Comparison of ENCODE assay signal across 7 cellular contexts in genomic region chr19:39125554-39126311, GRCh38. TPM values are rescaled to one million over a fixed set of nuclear protein-coding genes. Genes with fewer than 3 reads are reported as not detected.
A peak's percentile ranks its signal among the peaks of the same experiment; 100 is the strongest.
DNase-seq lines count a peak whose midpoint lies in the region; ATAC-seq and FAIRE-seq lines count a peak whose summit lies in the region.

PAK4 (plus strand) TSS chr19:39125786; CDS start chr19:39169554, 43,768 bp downstream.

- peak; percentile 97 for FAIRE-seq in GM18507 (lab: Jason Lieb, UNC)

- peak; percentile 100 for DNase-seq in GM18507 (ENCODE audit: extremely low spot score, insufficient read length, low read depth)
- DNase-seq in NCI-H2081 (lab: John Stamatoyannopoulos, UW): peak; percentile 97 to 98
- peak; percentile 98 for DNase-seq in T1000 (lab: John Stamatoyannopoulos, UW)
- DNase-seq in astrocyte of the hippocampus (ENCODE audit: low read depth, low spot score): peak; percentile 99
- DNase-seq in hepatic stellate cell (ENCODE audit: low spot score): peak; percentile 100
- DNase-seq in renal cortical epithelial cell (ENCODE audit: low read depth): peak; percentile 89

- peak; percentile 92 for ATAC-seq in HG02981 (IDR thresholded peaks at IDR 0.05; ENCODE audit: unreplicated experiment)

RNA-seq across cellular contexts. Expression of gene PAK4, which starts in this region (rescaled TPM):
- 5.0 and 17.7 TPM in 2 replicates for total RNA-seq in renal cortical epithelial cell

Comparison
In these comparisons a context has a peak if more than half of its experiments do, and no peak if none do; other contexts are left out.
1. Peak in every context shown above with its lines: DNase-seq and ATAC-seq.